In the genomic region with DNA sequence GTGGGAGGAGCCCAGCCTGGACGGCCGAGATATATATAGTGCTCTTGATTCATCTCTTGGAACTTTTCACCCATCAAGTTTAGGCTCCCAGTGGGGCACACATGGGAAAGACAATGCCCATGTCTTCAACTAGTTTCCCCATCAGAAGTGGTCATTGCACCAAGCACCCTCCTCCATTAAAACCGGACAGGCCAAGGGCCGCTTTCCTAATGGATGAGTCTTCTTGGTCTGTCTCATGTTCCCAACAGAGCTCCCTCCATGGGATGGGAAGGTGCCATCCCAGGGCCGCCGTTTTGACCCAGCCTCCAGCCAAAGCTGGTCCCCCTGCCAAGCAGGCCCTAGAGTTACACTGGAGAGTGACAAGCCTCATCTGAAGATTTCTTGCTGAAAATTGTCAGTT, we compare ENCODE assay signal across 29 cellular contexts. TPM values are rescaled to one million over a fixed set of nuclear protein-coding genes. Genes with fewer than 3 reads are reported as not detected.
DNase-seq lines count a peak whose midpoint lies in the region; ATAC-seq and TF ChIP-seq lines count a peak whose summit lies in the region.
"Had no signal": no experiment of that assay in that cellular context is flagged by ENCODE, and none has a peak within 500 bp of the region (broad histone marks: within the 10 kb centered on the region; RNA-seq: fewer than 3 reads in every experiment).

No MANE protein-coding gene starts in this region.

- POLR2A ChIA-PET in IMR-90 (lab: Charles Lee; ENCODE audit: unreplicated experiment) = no interaction called here

- no peak overlapping the region for H3K4me2 ChIP-seq in IMR-90 (ENCODE audit: low read depth, low read length)
- no peak overlapping the region for H3K4me2 ChIP-seq in mesenchymal stem cell (ENCODE audit: low read length, poor library complexity, severe bottlenecking)
- H3K4me2 ChIP-seq: A549; BLaER1; BLaER1 treated with 17β-estradiol and CSF1 and Interleukin-3, amounts not matched to agents 10 nM and 100 nM had no signal

- no peak overlapping the region for H2BK15ac ChIP-seq in IMR-90 (ENCODE audit: low read depth, low read length)
- peak overlapping the region; percentile 36 for H2BK15ac ChIP-seq in mesenchymal stem cell (ENCODE audit: low read depth, poor library complexity, severe bottlenecking)

- TF ChIP-seq POLR2A in IMR-90 (IDR thresholded peaks at IDR 0.05; ENCODE audit: low read depth, low read length) = no peak

- H4K20me1 ChIP-seq in IMR-90 (ENCODE audit: insufficient read depth, low read length) = no peaks in the 10 kb centered on the region
- H4K20me1 ChIP-seq: BLaER1; BLaER1 treated with 17β-estradiol and CSF1 and Interleukin-3, amounts not matched to agents 10 nM and 100 nM had no signal

- H3K23ac ChIP-seq in IMR-90 (ENCODE audit: low read depth, low read length) = no peak overlapping the region
- no peak overlapping the region for H3K23ac ChIP-seq in mesenchymal stem cell (ENCODE audit: low read length in 2 of 2)

- no peak overlapping the region for H3K56ac ChIP-seq in IMR-90 (ENCODE audit: extremely low read depth, insufficient read depth, low read length)

- in situ Hi-C loops in IMR-90 (cut with MboI; ENCODE audit: low sequenced_read_pairs) = loop anchor here (5.0 kb wide), 1 partner anchor 121 kb away; no protein-coding TSS in a partner anchor

- H3K27me3 ChIP-seq in IMR-90 (ENCODE audit: control insufficient read depth, insufficient read depth, low read length) (peaks cover 19% of the 10 kb centered on the region), mesenchymal stem cell (ENCODE audit: control insufficient read depth in 1 of 2, insufficient read depth in 1 of 2, low read length in 2 of 2) (peaks cover 0 to 16% of the 10 kb centered on the region in 2 experiments)
- H3K27me3 ChIP-seq: BE2C; BLaER1; BLaER1 treated with 17β-estradiol and CSF1 and Interleukin-3, amounts not matched to agents 10 nM and 100 nM had no signal

- no peak overlapping the region for H2BK5ac ChIP-seq in IMR-90 (ENCODE audit: low read depth, low read length, poor library complexity, severe bottlenecking)
- no peak overlapping the region for H2BK5ac ChIP-seq in mesenchymal stem cell (ENCODE audit: low read depth, low read length, poor library complexity, severe bottlenecking)

- WGBS in IMR-90 (ENCODE audit: extremely low coverage in 2 of 2, insufficient read length in 1 of 2), 2 experiments = no CpG with 5 or more reads among the region's 6 CpGs
- 95% methylated on average over 6 of the region's 6 CpGs for WGBS in mesenchymal stem cell

- H3K4me3 ChIP-seq in IMR-90 (ENCODE audit: insufficient read depth, low read depth, low read length) (no peak overlapping the region), mesenchymal stem cell (ENCODE audit: insufficient read depth in 1 of 2, low read depth in 1 of 2, low read length in 2 of 2) (no peak overlapping the region)
- H3K4me3 ChIP-seq: A549; BLaER1; BLaER1 treated with 17β-estradiol and CSF1 and Interleukin-3, amounts not matched to agents 10 nM and 100 nM had no signal

- CTCF ChIA-PET in IMR-90 (lab: Yijun Ruan, JAX) = interaction anchor here (0.6 kb wide), 1 partner anchor 51 kb away, joined by 4 read pairs; no protein-coding TSS in a partner anchor

- no peak overlapping the region for H2BK20ac ChIP-seq in IMR-90 (ENCODE audit: low read depth, low read length)

- no peaks in the 10 kb centered on the region for H3K36me3 ChIP-seq in IMR-90 (ENCODE audit: control insufficient read depth, insufficient read depth, low read length)
- H3K36me3 ChIP-seq in mesenchymal stem cell (ENCODE audit: control insufficient read depth in 1 of 2, insufficient read depth in 2 of 2, low read depth in 1 of 2, low read length in 2 of 2) = no peaks in the 10 kb centered on the region
- H3K36me3 ChIP-seq: BE2C; BLaER1; BLaER1 treated with 17β-estradiol and CSF1 and Interleukin-3, amounts not matched to agents 10 nM and 100 nM had no signal

- H3K9ac ChIP-seq in IMR-90 (ENCODE audit: low read depth, low read length) = no peak overlapping the region
- no peak overlapping the region for H3K9ac ChIP-seq in mesenchymal stem cell (ENCODE audit: low read length)
- H3K9ac ChIP-seq: BLaER1; BLaER1 treated with 17β-estradiol and CSF1 and Interleukin-3, amounts not matched to agents 10 nM and 100 nM had no signal

- no peak for TF ChIP-seq RAD21 in IMR-90 (IDR thresholded peaks at IDR 0.05; ENCODE audit: low read length)

- intact Hi-C loops in IMR-90 (cut with micrococcal nuclease) = no loop called here

- ATAC-seq in IMR-90 (ENCODE audit: low read depth) = no peak
- ATAC-seq: A549; CD8-positive, alpha-beta T cell had no signal

- H2AK9ac ChIP-seq in IMR-90 (replicated peaks; ENCODE audit: low read depth, low read length, poor library complexity) = no peak overlapping the region

- H2BK12ac ChIP-seq in mesenchymal stem cell (ENCODE audit: low read length in 2 of 2) = no peak overlapping the region

- H2AK5ac ChIP-seq in IMR-90 (ENCODE audit: low read depth, low read length) (no peak overlapping the region), mesenchymal stem cell (ENCODE audit: low read length, severe bottlenecking) (no peak overlapping the region)

- H3K18ac ChIP-seq in IMR-90 (ENCODE audit: low read depth, low read length) (no peak overlapping the region), mesenchymal stem cell (ENCODE audit: low read depth in 1 of 2, low read length in 2 of 2) (no peak overlapping the region)

- peak overlapping the region; percentile 21 for H2AFZ ChIP-seq in IMR-90 (replicated peaks; ENCODE audit: low read length, poor library complexity)
- H2AFZ ChIP-seq in mesenchymal stem cell (ENCODE audit: low read depth, low read length) = no peak overlapping the region

- H3K4ac ChIP-seq in IMR-90 (ENCODE audit: low read depth, low read length) (no peak overlapping the region), mesenchymal stem cell (ENCODE audit: low read depth in 1 of 2, low read length in 2 of 2) (no peak overlapping the region)

- no peak for TF ChIP-seq CTCF in IMR-90 (conservative IDR thresholded peaks at IDR 0.05; ENCODE audit: low read depth, low read length)

- dilution Hi-C loops in IMR-90 (cut with HindIII; ENCODE audit: low sequenced_read_pairs, unreplicated experiment) = no loop called here

- H3K27ac ChIP-seq in IMR-90 (ENCODE audit: insufficient read depth, low read length) (no peak overlapping the region), mesenchymal stem cell (ENCODE audit: low read length, poor library complexity, severe bottlenecking) (no peak overlapping the region)
- H3K27ac ChIP-seq: 22Rv1; A549; BLaER1; BLaER1 treated with 17β-estradiol and CSF1 and Interleukin-3, amounts not matched to agents 10 nM and 100 nM; C4-2B had no signal

- DNase-seq in IMR-90 (no peak), mesenchymal stem cell (no peak), CD1c-positive myeloid dendritic cell (ENCODE audit: extremely low spot score) (no peak), putamen (ENCODE audit: low spot score) (no peak)
- DNase-seq: 8988T; ACHN; AML-193; BE2C; C1 segment of cervical spinal cord; Caco-2; Calu3; CD4-positive, alpha-beta memory T cell; CD4-positive, alpha-beta T cell; CD4-positive, CD25-positive, alpha-beta regulatory T cell; CD8-positive, alpha-beta memory T cell; CD8-positive, alpha-beta T cell; COR-L47; DMS 273 treated with DMSO at 0.1 percent for 48 hours; DMS153; DMS53; DMS79; DMS79 treated with DMSO at 0.1 percent for 48 hours; DND-41; EL had no signal

- H3K14ac ChIP-seq in IMR-90 (replicated peaks; ENCODE audit: low read depth, low read length) (no peak overlapping the region), mesenchymal stem cell (ENCODE audit: low read length in 2 of 2) (no peak overlapping the region)

- H3K9me3 ChIP-seq in IMR-90 (ENCODE audit: control insufficient read depth, insufficient read depth, low read length) = peaks cover 3% of the 10 kb centered on the region; the same call in 1 of the 2 replicates
- no peaks in the 10 kb centered on the region for H3K9me3 ChIP-seq in mesenchymal stem cell (ENCODE audit: control insufficient read depth, low read length)
- H3K9me3 ChIP-seq: A549; BE2C; BLaER1; BLaER1 treated with 17β-estradiol and CSF1 and Interleukin-3, amounts not matched to agents 10 nM and 100 nM; Caco-2 had no signal

- 0 out of 2 replicates have a peak, but pooled peaks cover 2% of the 10 kb centered on the region for H3K9me1 ChIP-seq in IMR-90 (ENCODE audit: insufficient read depth, low read length)

- H3K79me1 ChIP-seq in IMR-90 (ENCODE audit: low read depth in 1 of 2, low read length in 2 of 2) (no peaks in the 10 kb centered on the region), mesenchymal stem cell (replicated peaks; ENCODE audit: low read length, poor library complexity, severe bottlenecking) (no peaks in the 10 kb centered on the region)

- H3K4me1 ChIP-seq in IMR-90 (ENCODE audit: control insufficient read depth, insufficient read depth, low read length) (no peaks in the 10 kb centered on the region), mesenchymal stem cell (ENCODE audit: control insufficient read depth, insufficient read depth, low read depth, low read length) (no peaks in the 10 kb centered on the region)
- H3K4me1 ChIP-seq: A549, BE2C, Caco-2 had no signal

- H4K91ac ChIP-seq in IMR-90 (ENCODE audit: insufficient read depth, low read depth, low read length) (no peak overlapping the region), mesenchymal stem cell (ENCODE audit: low read length) (no peak overlapping the region)

- H4K5ac ChIP-seq in IMR-90 (ENCODE audit: low read depth, low read length) = no peak overlapping the region

- BruUV-seq in IMR-90 (replicated peaks; lab: Mats Ljungman, UMichigan) = no TSS peak

- no peak overlapping the region for H4K8ac ChIP-seq in IMR-90 (ENCODE audit: low read depth in 2 of 2, low read length in 2 of 2)
- H4K8ac ChIP-seq in mesenchymal stem cell (ENCODE audit: low read length) = no peak overlapping the region

- no peak overlapping the region for H2BK120ac ChIP-seq in IMR-90 (ENCODE audit: low read depth, low read length)
- no peak overlapping the region for H2BK120ac ChIP-seq in mesenchymal stem cell (ENCODE audit: low read depth, low read length)

TF ChIP-seq in IMR-90, 13 proteins besides CTCF, POLR2A, EP300 and RAD21 (continues in another document):
- TF ChIP-seq, protein P1, sequence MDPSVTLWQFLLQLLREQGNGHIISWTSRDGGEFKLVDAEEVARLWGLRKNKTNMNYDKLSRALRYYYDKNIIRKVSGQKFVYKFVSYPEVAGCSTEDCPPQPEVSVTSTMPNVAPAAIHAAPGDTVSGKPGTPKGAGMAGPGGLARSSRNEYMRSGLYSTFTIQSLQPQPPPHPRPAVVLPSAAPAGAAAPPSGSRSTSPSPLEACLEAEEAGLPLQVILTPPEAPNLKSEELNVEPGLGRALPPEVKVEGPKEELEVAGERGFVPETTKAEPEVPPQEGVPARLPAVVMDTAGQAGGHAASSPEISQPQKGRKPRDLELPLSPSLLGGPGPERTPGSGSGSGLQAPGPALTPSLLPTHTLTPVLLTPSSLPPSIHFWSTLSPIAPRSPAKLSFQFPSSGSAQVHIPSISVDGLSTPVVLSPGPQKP (IDR thresholded peaks at IDR 0.05; ENCODE audit: borderline replicate concordance, low read depth, low read length) = no peak
- TF ChIP-seq CHD1 (IDR thresholded peaks at IDR 0.05; ENCODE audit: low read depth, low read length) = no peak

RNA-seq across cellular contexts. Expression of a gene that starts 34.7 kb away (rescaled TPM):
- 28.9 and 44.2 TPM in 2 replicates for total RNA-seq in IMR-90 (2012; rRNA removed)
- polyA plus RNA-seq in IMR-90 (2012; rRNA removed) = 14.0 and 18.0 TPM in 2 replicates
- polyA plus RNA-seq in IMR-90 (2012; cell fraction: cytosol; rRNA removed) = 3.6 and 7.7 TPM in 2 replicates
- polyA plus RNA-seq in IMR-90 (2012; cell fraction: nucleus; rRNA removed; ENCODE audit: low replicate concordance) = 6.6 and 18.5 TPM in 2 replicates
- polyA plus RNA-seq in mesenchymal stem cell (2013, experiment 1 of 2) = 38.6 TPM
- 38.9 TPM for polyA plus RNA-seq in mesenchymal stem cell (2013, experiment 2 of 2)
